8 cellular contexts compared by ENCODE assay signal in genomic region chr7:64313740-64314491, GRCh38. TPM values are rescaled to one million over a fixed set of nuclear protein-coding genes. Genes with fewer than 3 reads are reported as not detected.
DNase-seq lines count a peak whose midpoint lies in the region; ATAC-seq and TF ChIP-seq lines count a peak whose summit lies in the region.

ZNF736 (plus strand) TSS chr7:64313961; CDS start chr7:64314151, 190 bp downstream.

- peaks cover 13% of the 10 kb centered on the region for H3K36me3 Mint-ChIP-seq in Calu3 (ENCODE audit: insufficient read depth, unreplicated experiment)
- peaks cover 0 to 28% (median 23%) of the 10 kb centered on the region in 5 donors for H3K36me3 Mint-ChIP-seq in naive thymus-derived CD4-positive, alpha-beta T cell

- H3K4me1 ChIP-seq in HUES6 (ENCODE audit: control insufficient read depth, insufficient read depth, low read length) (no peaks in the 10 kb centered on the region), OCI-LY3 (ENCODE audit: low read length) (peaks cover 10% of the 10 kb centered on the region; the same call in 1 of the 2 replicates)
- H3K4me1 ChIP-seq in naive thymus-derived CD4-positive, alpha-beta T cell (ENCODE audit: control insufficient read depth in 2 of 2, insufficient read depth in 2 of 2, low read length in 2 of 2) = peaks cover 8 to 12% of the 10 kb centered on the region in 2 donors

- peaks cover 63% of the 10 kb centered on the region for H3K9me3 ChIP-seq in HUES6 (ENCODE audit: control insufficient read depth, insufficient read depth, low read depth, low read length)
- H3K9me3 ChIP-seq in OCI-LY3 (ENCODE audit: insufficient read depth, low read length) = peaks cover 12% of the 10 kb centered on the region; the same call in 1 of the 2 replicates
- H3K9me3 ChIP-seq in naive thymus-derived CD4-positive, alpha-beta T cell (ENCODE audit: control insufficient read depth in 2 of 3, low read length in 3 of 3) = no peaks in the 10 kb centered on the region

- CTCF ChIA-PET in Calu3 (lab: Charles Lee) = no interaction called here
- CTCF ChIA-PET in naive thymus-derived CD4-positive, alpha-beta T cell (lab: Charles Lee) = no interaction called here

- intact Hi-C loops in Calu3 (cut with micrococcal nuclease; ENCODE audit: unreplicated experiment) = no loop called here
- intact Hi-C loops in naive thymus-derived CD4-positive, alpha-beta T cell (cut with micrococcal nuclease) = loop anchor here (1.0 to 10.0 kb wide), 10 partner anchors 249 to 1893 kb away; partner anchors contain the start of genes ZNF138 (in 2 of the 2), CRCP (in 1 of the 2), TPST1 (in 1 of the 2) and ZNF107 (in 1 of the 2)

- no peaks in the 10 kb centered on the region for H4K20me1 ChIP-seq in OCI-LY3 (ENCODE audit: insufficient read depth, low read length)

- H3K4me3 ChIP-seq in HUES6 (ENCODE audit: low read depth, low read length) (peak within 1 kb of the TSS; percentile 59; the same call in 1 of the 2 replicates), OCI-LY3 (ENCODE audit: low read length) (peak within 1 kb of the TSS; percentile 100)
- peak within 1 kb of the TSS; percentile 81 for H3K4me3 ChIP-seq in naive thymus-derived CD4-positive, alpha-beta T cell (ENCODE audit: low read length)

- peak within 1 kb of the TSS; percentile 69 for H3K4me3 Mint-ChIP-seq in Calu3 (ENCODE audit: low read depth, unreplicated experiment)
- peak within 1 kb of the TSS; percentile 90 to 100 (median 98) for H3K4me3 Mint-ChIP-seq in naive thymus-derived CD4-positive, alpha-beta T cell
- peak within 1 kb of the TSS; percentile 95 to 97 for H3K4me3 Mint-ChIP-seq in stimulated activated naive CD8-positive, alpha-beta T cell treated with anti-CD3 and anti-CD28 coated beads, Interleukin-15, amount 100 ng/mL, for 72 hours

- no peak within 1 kb of the TSS for H3K27ac ChIP-seq in HUES6 (ENCODE audit: low read depth, low read length)
- peak within 1 kb of the TSS; percentile 76 for H3K27ac ChIP-seq in OCI-LY3 (ENCODE audit: low read length)
- H3K27ac ChIP-seq in epithelial cell of prostate = peak within 1 kb of the TSS; percentile 84
- H3K27ac ChIP-seq in naive thymus-derived CD4-positive, alpha-beta T cell (ENCODE audit: low read depth, low read length) = peak within 1 kb of the TSS; percentile 88

- ATAC-seq in GM21367 (IDR thresholded peaks at IDR 0.05; ENCODE audit: unreplicated experiment) = peak; percentile 100
- peak; percentile 100 for ATAC-seq in naive thymus-derived CD4-positive, alpha-beta T cell
- ATAC-seq in stimulated activated naive CD8-positive, alpha-beta T cell treated with anti-CD3 and anti-CD28 coated beads, Interleukin-15, amount 100 ng/mL, for 72 hours = peak; percentile 100

- H3K36me3 ChIP-seq in HUES6 (ENCODE audit: control insufficient read depth, insufficient read depth, low read length) (no peaks in the 10 kb centered on the region), OCI-LY3 (replicated peaks; ENCODE audit: low read depth, low read length) (peaks cover 43% of the 10 kb centered on the region)
- H3K36me3 ChIP-seq in naive thymus-derived CD4-positive, alpha-beta T cell (ENCODE audit: control insufficient read depth in 2 of 3, insufficient read depth in 3 of 3, low read length in 3 of 3) = peaks cover 0 to 8% (median 0%) of the 10 kb centered on the region in 3 experiments

- POLR2A ChIA-PET in naive thymus-derived CD4-positive, alpha-beta T cell (lab: Charles Lee) = interaction anchor here (0.6 to 2.7 kb wide), 12 partner anchors 10 to 1060 kb away, joined by 3 to 20 read pairs (median 4); partner anchors contain the start of genes ERV3-1, ZNF107, ZNF138 and ZNF273

- H3K4me1 Mint-ChIP-seq in Calu3 (ENCODE audit: low read depth, unreplicated experiment) = no peaks in the 10 kb centered on the region
- peaks cover 22 to 54% (median 39%) of the 10 kb centered on the region in 7 donors for H3K4me1 Mint-ChIP-seq in naive thymus-derived CD4-positive, alpha-beta T cell
- peaks cover 26% of the 10 kb centered on the region for H3K4me1 Mint-ChIP-seq in stimulated activated naive CD8-positive, alpha-beta T cell treated with anti-CD3 and anti-CD28 coated beads, Interleukin-15, amount 100 ng/mL, for 72 hours

- H3K27me3 Mint-ChIP-seq in Calu3 (ENCODE audit: unreplicated experiment) = no peaks in the 10 kb centered on the region
- H3K27me3 Mint-ChIP-seq in naive thymus-derived CD4-positive, alpha-beta T cell = no peaks in the 10 kb centered on the region
- no peaks in the 10 kb centered on the region for H3K27me3 Mint-ChIP-seq in stimulated activated naive CD8-positive, alpha-beta T cell treated with anti-CD3 and anti-CD28 coated beads, Interleukin-15, amount 100 ng/mL, for 72 hours

- no peaks in the 10 kb centered on the region for H3K27me3 ChIP-seq in HUES6 (ENCODE audit: control insufficient read depth, insufficient read depth, low read length)
- no peaks in the 10 kb centered on the region for H3K27me3 ChIP-seq in OCI-LY3 (ENCODE audit: low read depth, low read length)
- H3K27me3 ChIP-seq in naive thymus-derived CD4-positive, alpha-beta T cell (ENCODE audit: control insufficient read depth in 2 of 2, insufficient read depth in 2 of 2, low read length in 2 of 2) = no peaks in the 10 kb centered on the region

- peaks cover 52% of the 10 kb centered on the region for H3K79me2 ChIP-seq in OCI-LY3 (ENCODE audit: low read length)

- H2AFZ ChIP-seq in OCI-LY3 (ENCODE audit: low read depth, low read length) = peak within 1 kb of the TSS; percentile 86

- H3K9ac ChIP-seq in HUES6 (ENCODE audit: low read length) = no peak within 1 kb of the TSS
- peak within 1 kb of the TSS; percentile 100 for H3K9ac ChIP-seq in OCI-LY3 (ENCODE audit: low read length)

- peak within 1 kb of the TSS; percentile 61 for H3K27ac Mint-ChIP-seq in Calu3 (ENCODE audit: unreplicated experiment)
- peak within 1 kb of the TSS; percentile 88 to 100 (median 97) for H3K27ac Mint-ChIP-seq in naive thymus-derived CD4-positive, alpha-beta T cell
- H3K27ac Mint-ChIP-seq in stimulated activated naive CD8-positive, alpha-beta T cell treated with anti-CD3 and anti-CD28 coated beads, Interleukin-15, amount 100 ng/mL, for 72 hours = peak within 1 kb of the TSS; percentile 98 to 99

- H3K9me3 Mint-ChIP-seq in Calu3 (ENCODE audit: low read depth, unreplicated experiment) = peaks cover 3% of the 10 kb centered on the region
- H3K9me3 Mint-ChIP-seq in naive thymus-derived CD4-positive, alpha-beta T cell = peaks cover 0 to 23% (median 3%) of the 10 kb centered on the region in 11 donors
- peaks cover 0 to 3% of the 10 kb centered on the region in 2 donors for H3K9me3 Mint-ChIP-seq in stimulated activated naive CD8-positive, alpha-beta T cell treated with anti-CD3 and anti-CD28 coated beads, Interleukin-15, amount 100 ng/mL, for 72 hours

- H3K4me2 ChIP-seq in OCI-LY3 (ENCODE audit: low read length) = peak within 1 kb of the TSS; percentile 83

- peak; percentile 66 for DNase-seq in Calu3
- DNase-seq in activated T-cell treated with anti-CD3 and anti-CD28 coated beads for 24 hours (ENCODE audit: low read depth) = peak; percentile 82
- DNase-seq in epithelial cell of prostate (ENCODE audit: low read depth, low spot score) = peak; percentile 86
- peak; percentile 64 to 92 (median 87) for DNase-seq in naive thymus-derived CD4-positive, alpha-beta T cell
- peak; percentile 77 to 91 for DNase-seq in stimulated activated naive CD8-positive, alpha-beta T cell treated with anti-CD3 and anti-CD28 coated beads, Interleukin-15, amount 100 ng/mL, for 72 hours

- BruUV-seq in Calu3 (replicated peaks; lab: Mats Ljungman, UMichigan) = TSS peak; percentile 49

- TF ChIP-seq CTCF in Calu3 (IDR thresholded peaks at IDR 0.05; ENCODE audit: unreplicated experiment) (no peak), OCI-LY3 (IDR thresholded peaks at IDR 0.05; ENCODE audit: low read depth, low read length) (no peak)

RNA-seq across cellular contexts. Expression of gene ZNF736, which starts in this region (rescaled TPM):
- 8.6 and 9.2 TPM in 2 replicates for total RNA-seq in Calu3 (2022)
- 10 to 100 TPM; 22.8 to 54.2 (median 35.8) TPM for total RNA-seq in naive thymus-derived CD4-positive, alpha-beta T cell
- 1 to 10 TPM; 1.8 to 2.1 TPM for polyA plus RNA-seq in naive thymus-derived CD4-positive, alpha-beta T cell
